11 cellular contexts compared by ENCODE assay signal in the genomic region with DNA sequence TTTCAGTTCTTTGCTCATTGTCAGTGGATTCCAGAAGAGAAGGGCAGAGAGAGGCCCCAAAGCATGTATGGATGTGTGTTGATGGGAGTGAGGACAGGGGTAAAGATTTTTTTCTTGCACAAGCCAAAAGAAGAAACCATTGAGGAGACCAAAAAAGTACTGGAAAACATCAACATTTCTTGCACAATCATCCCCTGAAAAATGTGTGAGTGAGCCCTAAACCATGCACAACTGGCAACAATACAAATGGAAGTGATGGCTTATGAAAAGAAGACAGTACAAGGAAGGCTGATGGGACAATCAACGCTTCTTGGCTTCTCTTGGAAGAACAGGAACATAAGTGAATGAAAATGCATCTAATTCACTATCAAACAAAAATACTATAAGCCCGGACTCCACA. TPM values are rescaled to one million over a fixed set of nuclear protein-coding genes. Genes with fewer than 3 reads are reported as not detected.
DNase-seq lines count a peak whose midpoint lies in the region; ATAC-seq, FAIRE-seq and TF ChIP-seq lines count a peak whose summit lies in the region.
"Had no signal": no experiment of that assay in that cellular context is flagged by ENCODE, and none has a peak within 500 bp of the region (broad histone marks: within the 10 kb centered on the region; RNA-seq: fewer than 3 reads in every experiment).

No MANE protein-coding gene starts in this region.

- H3K27ac ChIP-seq in astrocyte (ENCODE audit: low read depth, low read length) (peak overlapping the region; percentile 78), keratinocyte (ENCODE audit: control insufficient read depth, insufficient read depth, low read length) (peak overlapping the region; percentile 93), small intestine (ENCODE audit: low read depth in 1 of 2, low read length in 1 of 2) (peak overlapping the region; percentile 46 to 83)

- no peak for ATAC-seq in HG03469 (IDR thresholded peaks at IDR 0.05; ENCODE audit: unreplicated experiment)
- ATAC-seq: natural killer cell had no signal

- H3K36me3 ChIP-seq in astrocyte (ENCODE audit: insufficient read depth, low read length) (no peaks in the 10 kb centered on the region), keratinocyte (ENCODE audit: control insufficient read depth in 2 of 2, extremely low read depth in 1 of 2, insufficient read depth in 2 of 2, low read length in 2 of 2) (no peaks in the 10 kb centered on the region), small intestine (ENCODE audit: control insufficient read depth in 2 of 2, insufficient read depth in 2 of 2, low read length in 2 of 2) (no peaks in the 10 kb centered on the region)

- H2AFZ ChIP-seq in astrocyte (ENCODE audit: low read depth, low read length) (no peak overlapping the region), keratinocyte (ENCODE audit: control insufficient read depth, low read length) (no peak overlapping the region)

- WGBS in small intestine, 3 donors, result 74 to 92% (median 91%) methylated on average over 2 of the region's 2 CpGs

- H3K27me3 Mint-ChIP-seq in astrocyte (ENCODE audit: low read depth, unreplicated experiment), result no peaks in the 10 kb centered on the region
- peaks cover 10% of the 10 kb centered on the region for H3K27me3 Mint-ChIP-seq in progenitor cell of endocrine pancreas

- no peak for TF ChIP-seq CTCF in astrocyte (IDR thresholded peaks at IDR 0.05; ENCODE audit: insufficient read depth, low read depth, low read length)
- no peak for TF ChIP-seq CTCF in keratinocyte (optimal IDR thresholded peaks at IDR 0.05 in 1 of 3, IDR thresholded peaks at IDR 0.05 in 1 of 3, conservative IDR thresholded peaks at IDR 0.05 in 1 of 3; ENCODE audit: extremely low read depth in 1 of 3, insufficient read depth in 2 of 3, low read length in 3 of 3)
- no peak for TF ChIP-seq CTCF in progenitor cell of endocrine pancreas (IDR thresholded peaks at IDR 0.05; ENCODE audit: unreplicated experiment)

- H4K20me1 ChIP-seq in astrocyte (ENCODE audit: insufficient read depth, low read length) (no peaks in the 10 kb centered on the region), keratinocyte (ENCODE audit: control insufficient read depth, extremely low read depth, insufficient read depth, low read length) (no peaks in the 10 kb centered on the region)

- dilution Hi-C loops in keratinocyte (cut with MboI; ENCODE audit: extremely low pct_ligation_motif_present, low sequenced_read_pairs), result no loop called here

- H3K79me2 ChIP-seq in astrocyte (ENCODE audit: insufficient read depth, low read length), result peaks cover 4% of the 10 kb centered on the region
- peaks cover 3% of the 10 kb centered on the region for H3K79me2 ChIP-seq in keratinocyte (ENCODE audit: control insufficient read depth, insufficient read depth, low read length)

- H3K9me3 Mint-ChIP-seq in astrocyte (ENCODE audit: unreplicated experiment) (peaks cover under 1% of the 10 kb centered on the region), progenitor cell of endocrine pancreas (ENCODE audit: low read depth) (no peaks in the 10 kb centered on the region)
- H3K9me3 Mint-ChIP-seq: natural killer cell had no signal

- H3K4me3 ChIP-seq in astrocyte (ENCODE audit: insufficient read depth, low read depth, low read length) (no peak overlapping the region), keratinocyte (ENCODE audit: control insufficient read depth in 2 of 3, extremely low read depth in 1 of 3, insufficient read depth in 2 of 3, low read depth in 1 of 3, low read length in 3 of 3) (no peak overlapping the region), small intestine (ENCODE audit: low read depth in 1 of 2, low read length in 2 of 2) (no peak overlapping the region)

- no peaks in the 10 kb centered on the region for H3K9me3 ChIP-seq in astrocyte (ENCODE audit: insufficient read depth, low read depth, low read length)
- H3K9me3 ChIP-seq in keratinocyte (ENCODE audit: control insufficient read depth, low read depth, low read length), result no peaks in the 10 kb centered on the region
- no peaks in the 10 kb centered on the region for H3K9me3 ChIP-seq in small intestine (ENCODE audit: control insufficient read depth, low read depth)

- no peaks in the 10 kb centered on the region for H3K9me1 ChIP-seq in keratinocyte (ENCODE audit: control insufficient read depth, extremely low read depth, insufficient read depth, low read length)

- H3K27me3 ChIP-seq in astrocyte (ENCODE audit: insufficient read depth, low read length) (no peaks in the 10 kb centered on the region), keratinocyte (ENCODE audit: control insufficient read depth, extremely low read depth, insufficient read depth, low read length) (no peaks in the 10 kb centered on the region), small intestine (ENCODE audit: control insufficient read depth in 2 of 2, insufficient read depth in 2 of 2, low read length in 2 of 2) (no peaks in the 10 kb centered on the region)

- H3K36me3 Mint-ChIP-seq in astrocyte (ENCODE audit: low read depth, unreplicated experiment) (no peaks in the 10 kb centered on the region), progenitor cell of endocrine pancreas (ENCODE audit: insufficient read depth) (no peaks in the 10 kb centered on the region)
- H3K36me3 Mint-ChIP-seq: natural killer cell had no signal

- H3K27ac Mint-ChIP-seq in astrocyte (ENCODE audit: unreplicated experiment) (peak overlapping the region; percentile 83), progenitor cell of endocrine pancreas (no peak overlapping the region)

- DNase-seq in ELR (ENCODE audit: low read depth) (peak; percentile 62), astrocyte (ENCODE audit: low read depth) (peak; percentile 71), keratinocyte (ENCODE audit: low read depth, low spot score) (no peak), small intestine (no peak), progenitor cell of endocrine pancreas (ENCODE audit: low spot score, unreplicated experiment) (no peak), NCI-H1436 treated with DMSO at 0.1 percent for 48 hours (lab: John Stamatoyannopoulos, UW) (no peak), C1 segment of cervical spinal cord (lab: John Stamatoyannopoulos, UW) (no peak)
- DNase-seq: activated gamma-delta T cell, DND-41, natural killer cell had no signal

- no peak overlapping the region for H3K4me3 Mint-ChIP-seq in astrocyte (ENCODE audit: unreplicated experiment)
- H3K4me3 Mint-ChIP-seq in progenitor cell of endocrine pancreas (ENCODE audit: low read depth), result no peak overlapping the region
- H3K4me3 Mint-ChIP-seq: natural killer cell had no signal

- H3K4me1 ChIP-seq in astrocyte (ENCODE audit: insufficient read depth, low read length) (peaks cover 47% of the 10 kb centered on the region), keratinocyte (ENCODE audit: control insufficient read depth, extremely low read depth, insufficient read depth, low read length) (peaks cover 57% of the 10 kb centered on the region), small intestine (ENCODE audit: control insufficient read depth in 2 of 2, insufficient read depth in 1 of 2, low read depth in 1 of 2, low read length in 1 of 2) (peaks cover 5 to 10% of the 10 kb centered on the region in 2 donors)

- H3K9ac ChIP-seq in astrocyte (ENCODE audit: low read length), result peak overlapping the region; percentile 61
- peak overlapping the region; percentile 72 for H3K9ac ChIP-seq in keratinocyte (ENCODE audit: control insufficient read depth, extremely low read depth, insufficient read depth, low read length)

- FAIRE-seq in astrocyte (lab: Jason Lieb, UNC), result no peak
- peak; percentile 88 for FAIRE-seq in keratinocyte (lab: Jason Lieb, UNC)
- no peak for FAIRE-seq in small intestine (lab: Jason Lieb, UNC)

- peak overlapping the region; percentile 62 for H3K4me2 ChIP-seq in astrocyte (ENCODE audit: low read length)
- H3K4me2 ChIP-seq in keratinocyte (ENCODE audit: control insufficient read depth, extremely low read depth, insufficient read depth, low read depth, low read length), result peak overlapping the region; percentile 43

- H3K4me1 Mint-ChIP-seq in astrocyte (ENCODE audit: low read depth, unreplicated experiment) (peaks cover 45% of the 10 kb centered on the region), progenitor cell of endocrine pancreas (ENCODE audit: low read depth) (peaks cover 16% of the 10 kb centered on the region)

RNA-seq across cellular contexts. Expression of a gene that starts 5.6 kb away (rescaled TPM):
- total RNA-seq in astrocyte, result 62.9 and 76.2 TPM in 2 replicates
- polyA plus RNA-seq in keratinocyte, result 9.5 to 12.2 TPM (median 10.7 TPM) in 3 replicates
- polyA plus RNA-seq in keratinocyte (2011; ENCODE audit: low read depth), result 11.9 TPM
- 4.7 and 4.9 TPM in 2 replicates for polyA plus RNA-seq in keratinocyte (2011; cell fraction: cytosol; rRNA removed)
- 21.0 and 21.4 TPM in 2 replicates for polyA plus RNA-seq in keratinocyte (2011; cell fraction: nucleus; rRNA removed)
- polyA plus RNA-seq in keratinocyte (2012; ENCODE audit: low replicate concordance), result 7.5 and 10.4 TPM in 2 replicates
- polyA minus RNA-seq in keratinocyte, result 16.0 to 44.2 TPM (median 24.0 TPM) in 3 replicates
- polyA minus RNA-seq in keratinocyte (2011; cell fraction: cytosol; rRNA and poly(A)+ RNA removed), result 15.0 TPM
- polyA minus RNA-seq in keratinocyte (2011; cell fraction: nucleus; rRNA and poly(A)+ RNA removed), result 19.5 and 21.6 TPM in 2 replicates
- polyA plus RNA-seq in small intestine, result 10 to 100 TPM; 17.2 to 24.0 (median 18.3) TPM
- total RNA-seq in progenitor cell of endocrine pancreas, result 24.3 and 27.8 TPM in 2 replicates

Comparison
In these comparisons a context has a peak if more than half of its experiments do, and no peak if none do; other contexts are left out.
1. DNase-seq: peak in ELR (single experiment) and astrocyte (single experiment); none in keratinocyte (single experiment), small intestine (single experiment), progenitor cell of endocrine pancreas (single experiment), NCI-H1436 treated with DMSO at 0.1 percent for 48 hours (single experiment) and C1 segment of cervical spinal cord (0 of 14).
2. Peak in every context shown above with its lines, with median percentiles within 50 percentile points of each other: H3K27ac ChIP-seq.